ENCODE assay signal across 13 cellular contexts in the genomic region with DNA sequence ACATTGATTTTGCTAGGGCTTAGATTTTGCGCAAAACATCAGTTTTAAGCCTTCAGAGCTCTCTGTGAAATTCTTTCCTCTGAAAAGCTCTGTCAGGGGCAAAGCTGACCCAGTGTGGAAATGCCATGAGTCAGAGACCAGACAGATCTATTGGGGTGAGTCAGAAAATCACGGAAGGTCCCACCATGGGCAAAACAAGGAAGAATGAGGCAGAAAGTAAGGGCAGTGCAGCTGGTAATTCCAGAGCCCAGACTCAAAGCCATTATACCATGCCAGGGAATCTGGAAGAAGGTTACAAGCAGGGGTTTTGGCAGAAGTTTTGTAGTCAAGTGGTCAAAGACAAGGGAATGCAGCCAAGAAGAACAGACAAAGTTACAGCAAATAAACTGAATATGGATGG.
DNase-seq lines count a peak whose midpoint lies in the region; ATAC-seq, FAIRE-seq and TF ChIP-seq lines count a peak whose summit lies in the region.
"Had no signal": no experiment of that assay in that cellular context is flagged by ENCODE, and none has a peak within 500 bp of the region (broad histone marks: within the 10 kb centered on the region; RNA-seq: fewer than 3 reads in every experiment).

No MANE protein-coding gene starts in this region.

- H3K9me1 ChIP-seq in endothelial cell of umbilical vein (replicated peaks; ENCODE audit: control insufficient read depth, extremely low read depth, insufficient read depth, low read length), result no peaks in the 10 kb centered on the region

- H3K4me3 ChIP-seq in endothelial cell of umbilical vein (replicated peaks in 1 of 3; ENCODE audit: insufficient read depth in 1 of 3, low read depth in 1 of 3, low read length in 3 of 3) (peak overlapping the region in 1 of 3 experiments; percentile 19), osteoblast (ENCODE audit: insufficient read depth, low read length) (no peak overlapping the region), stomach (no peak overlapping the region)
- H3K4me3 ChIP-seq: coronary artery had no signal

- CTCF ChIA-PET in Calu3 (lab: Charles Lee), result interaction anchor here (0.7 kb wide), 1 partner anchor 9 kb away, joined by 3 read pairs; no protein-coding TSS in a partner anchor
- CTCF ChIA-PET in endothelial cell of umbilical vein (lab: Charles Lee), result interaction anchor here (0.7 to 1.5 kb wide), 7 partner anchors 16 to 564 kb away, joined by 3 to 5 read pairs (median 4); no protein-coding TSS in a partner anchor

- H3K4me1 Mint-ChIP-seq in Calu3 (ENCODE audit: low read depth, unreplicated experiment), result peaks cover 62% of the 10 kb centered on the region
- no peaks in the 10 kb centered on the region for H3K4me1 Mint-ChIP-seq in natural killer cell
- H3K4me1 Mint-ChIP-seq: neural crest cell had no signal

- BruUV-seq in Calu3 (replicated peaks; lab: Mats Ljungman, UMichigan) (no TSS peak), endothelial cell of umbilical vein (replicated peaks; lab: Mats Ljungman, UMichigan) (no TSS peak)

- TF ChIP-seq CTCF in Calu3 (IDR thresholded peaks at IDR 0.05; ENCODE audit: unreplicated experiment) (no peak), endothelial cell of umbilical vein (IDR thresholded peaks at IDR 0.05; ENCODE audit: extremely low read depth in 1 of 2, insufficient read depth in 1 of 2, low read depth in 1 of 2, low read length in 2 of 2) (no peak), osteoblast (IDR thresholded peaks at IDR 0.05; ENCODE audit: extremely low read depth, low read depth, low read length) (no peak), natural killer cell (IDR thresholded peaks at IDR 0.05) (no peak), stomach (IDR thresholded peaks at IDR 0.05) (no peak)

- no peaks in the 10 kb centered on the region for H3K36me3 ChIP-seq in endothelial cell of umbilical vein (ENCODE audit: control insufficient read depth in 2 of 2, extremely low read depth in 1 of 2, insufficient read depth in 2 of 2, low read length in 2 of 2)
- H3K36me3 ChIP-seq in osteoblast (ENCODE audit: insufficient read depth, low read length), result no peaks in the 10 kb centered on the region
- no peaks in the 10 kb centered on the region for H3K36me3 ChIP-seq in stomach

- dilution Hi-C loops in endothelial cell of umbilical vein (cut with MboI; ENCODE audit: extremely low pct_ligation_motif_present, low sequenced_read_pairs), result no loop called here

- POLR2A ChIA-PET in endothelial cell of umbilical vein (lab: Charles Lee), result no interaction called here

- TF ChIP-seq EP300 in stomach (IDR thresholded peaks at IDR 0.05), result no peak

- peak; percentile 60 for DNase-seq in Calu3
- peak; percentile 89 for DNase-seq in NCI-H226
- peak; percentile 93 for DNase-seq in endothelial cell of umbilical vein (ENCODE audit: low read depth, low spot score)
- peak; percentile 80 for DNase-seq in osteoblast (ENCODE audit: insufficient read length, low spot score, missing footprints)
- no peak for DNase-seq in natural killer cell
- no peak for DNase-seq in stomach
- no peak for DNase-seq in D341Med (ENCODE audit: low spot score)
- no peak for DNase-seq in Ammon's horn (ENCODE audit: low spot score)
- DNase-seq: Caco-2 had no signal

- peak overlapping the region; percentile 38 for H3K9ac ChIP-seq in endothelial cell of umbilical vein (replicated peaks; ENCODE audit: extremely low read depth, insufficient read depth, low read length)

- H3K4me2 ChIP-seq in endothelial cell of umbilical vein (ENCODE audit: insufficient read depth, low read length) (peak overlapping the region; percentile 54), osteoblast (ENCODE audit: insufficient read depth, low read length) (peak overlapping the region; percentile 35)

- H3K79me2 ChIP-seq in endothelial cell of umbilical vein (ENCODE audit: control insufficient read depth, insufficient read depth, low read length) (no peaks in the 10 kb centered on the region), osteoblast (ENCODE audit: insufficient read depth, low read length) (no peaks in the 10 kb centered on the region)

- H3K9me3 Mint-ChIP-seq in Calu3 (ENCODE audit: low read depth, unreplicated experiment) (peaks cover 3% of the 10 kb centered on the region), natural killer cell (no peaks in the 10 kb centered on the region)
- H3K9me3 Mint-ChIP-seq: neural crest cell had no signal

- H3K4me3 Mint-ChIP-seq in Calu3 (ENCODE audit: low read depth, unreplicated experiment) (no peak overlapping the region), natural killer cell (no peak overlapping the region)
- H3K4me3 Mint-ChIP-seq: neural crest cell had no signal

- H3K27me3 Mint-ChIP-seq in Calu3 (ENCODE audit: unreplicated experiment) (no peaks in the 10 kb centered on the region), natural killer cell (ENCODE audit: low read depth in 2 of 2) (peaks cover 14 to 34% of the 10 kb centered on the region in 2 donors)

- intact Hi-C loops in Calu3 (cut with micrococcal nuclease; ENCODE audit: unreplicated experiment) (no loop called here), endothelial cell of umbilical vein (cut with micrococcal nuclease) (loop anchor here (5.0 kb wide), 1 partner anchor 327 kb away; no protein-coding TSS in a partner anchor), natural killer cell (cut with micrococcal nuclease) (no loop called here), stomach (cut with DNase I; ENCODE audit: low total_unique reads) (no loop called here)

- H3K27me3 ChIP-seq in endothelial cell of umbilical vein (ENCODE audit: control insufficient read depth in 2 of 2, insufficient read depth in 2 of 2, low read length in 2 of 2) (no peaks in the 10 kb centered on the region), osteoblast (ENCODE audit: insufficient read depth, low read length) (no peaks in the 10 kb centered on the region), stomach (no peaks in the 10 kb centered on the region)

- ATAC-seq in natural killer cell, result no peak
- ATAC-seq: Panc1 had no signal

- WGBS in stomach, 5 donors, result 67 to 77% (median 71%) methylated on average over 2 of the region's 2 CpGs

- peak; percentile 89 for FAIRE-seq in endothelial cell of umbilical vein (lab: Jason Lieb, UNC)
- FAIRE-seq: GM18507 had no signal

- H3K4me1 ChIP-seq in endothelial cell of umbilical vein (ENCODE audit: control insufficient read depth, extremely low read depth, insufficient read depth, low read length), result peaks cover 36% of the 10 kb centered on the region
- H3K4me1 ChIP-seq in osteoblast (ENCODE audit: insufficient read depth, low read length), result peaks cover 43% of the 10 kb centered on the region
- H3K4me1 ChIP-seq in stomach, result peaks cover 0 to 54% (median 36%) of the 10 kb centered on the region in 4 donors
- H3K4me1 ChIP-seq: Caco-2 had no signal

- H3K36me3 Mint-ChIP-seq in Calu3 (ENCODE audit: insufficient read depth, unreplicated experiment), result no peaks in the 10 kb centered on the region
- H3K36me3 Mint-ChIP-seq in natural killer cell, result no peaks in the 10 kb centered on the region

- H3K27ac ChIP-seq in endothelial cell of umbilical vein (ENCODE audit: insufficient read depth, low read depth, low read length) (peak overlapping the region; percentile 83), osteoblast (ENCODE audit: low read depth, low read length) (peak overlapping the region; percentile 79), stomach (peak overlapping the region in 2 of 5 donors; percentile 25 to 52)
- H3K27ac ChIP-seq: coronary artery had no signal

- H3K9me3 ChIP-seq in endothelial cell of umbilical vein (replicated peaks; ENCODE audit: control insufficient read depth, insufficient read depth, low read length) (no peaks in the 10 kb centered on the region), osteoblast (ENCODE audit: low read depth, low read length) (no peaks in the 10 kb centered on the region), stomach (peaks cover 0 to 3% (median 0%) of the 10 kb centered on the region in 4 donors)

- H4K20me1 ChIP-seq in endothelial cell of umbilical vein (replicated peaks; ENCODE audit: control insufficient read depth, extremely low read depth, insufficient read depth, low read length) (no peaks in the 10 kb centered on the region), osteoblast (ENCODE audit: insufficient read depth, low read length) (no peaks in the 10 kb centered on the region)

- peak overlapping the region; percentile 50 for H2AFZ ChIP-seq in endothelial cell of umbilical vein (ENCODE audit: low read depth, low read length)
- no peak overlapping the region for H2AFZ ChIP-seq in osteoblast (ENCODE audit: low read length)

- TF ChIP-seq POLR2A in endothelial cell of umbilical vein (IDR thresholded peaks at IDR 0.05; ENCODE audit: low read depth, low read length) (no peak), stomach (IDR thresholded peaks at IDR 0.05) (no peak)

- peak overlapping the region; percentile 45 for H3K27ac Mint-ChIP-seq in Calu3 (ENCODE audit: unreplicated experiment)
- H3K27ac Mint-ChIP-seq in natural killer cell, result no peak overlapping the region

TF ChIP-seq in endothelial cell of umbilical vein, 7 proteins besides CTCF, POLR2A, EP300 and RAD21:
- TF ChIP-seq POLR2AphosphoS5 (IDR thresholded peaks at IDR 0.05; ENCODE audit: insufficient read depth, low read depth, low read length), result peak; percentile 74
- peak; percentile 91 for TF ChIP-seq JUN (IDR thresholded peaks at IDR 0.05; ENCODE audit: borderline replicate concordance, insufficient read depth, insufficient read length, low read depth)
- TF ChIP-seq MYC (IDR thresholded peaks at IDR 0.05; ENCODE audit: low read depth, low read length), result no peak
- TF ChIP-seq, protein P1, sequence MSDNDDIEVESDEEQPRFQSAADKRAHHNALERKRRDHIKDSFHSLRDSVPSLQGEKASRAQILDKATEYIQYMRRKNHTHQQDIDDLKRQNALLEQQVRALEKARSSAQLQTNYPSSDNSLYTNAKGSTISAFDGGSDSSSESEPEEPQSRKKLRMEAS (IDR thresholded peaks at IDR 0.05; ENCODE audit: insufficient read depth, insufficient read length), result no peak
- TF ChIP-seq GATA2 (IDR thresholded peaks at IDR 0.05; ENCODE audit: insufficient read depth, insufficient read length, low read depth, low read length), result peak; percentile 48
- no peak for TF ChIP-seq EZH2 (IDR thresholded peaks at IDR 0.05; ENCODE audit: borderline replicate concordance, low read depth, low read length, severe bottlenecking)
- TF ChIP-seq FOS (IDR thresholded peaks at IDR 0.05; ENCODE audit: borderline replicate concordance, insufficient read depth, low read length), result peak; percentile 99

Comparison
In these comparisons a context has a peak if more than half of its experiments do, and no peak if none do; other contexts are left out.
1. DNase-seq: peak in Calu3 (single experiment), NCI-H226 (single experiment), endothelial cell of umbilical vein (single experiment) and osteoblast (single experiment); none in natural killer cell (single experiment), stomach (single experiment), D341Med (single experiment) and Ammon's horn (single experiment).